ENCODE assay signal across 29 cellular contexts in genomic region chr15:57925650-57926049, GRCh38.
DNase-seq lines count a peak whose midpoint lies in the region; ATAC-seq and TF ChIP-seq lines count a peak whose summit lies in the region.
"Had no signal": no experiment of that assay in that cellular context is flagged by ENCODE, and none has a peak within 500 bp of the region (broad histone marks: within the 10 kb centered on the region; RNA-seq: fewer than 3 reads in every experiment).

No MANE protein-coding gene starts in this region.

- no peak for TF ChIP-seq RAD21 in SK-N-SH (IDR thresholded peaks at IDR 0.05; ENCODE audit: low read length)

- no peak overlapping the region for H3K9ac ChIP-seq in SK-N-SH
- H3K9ac ChIP-seq: BLaER1; BLaER1 treated with 17β-estradiol and CSF1 and Interleukin-3, amounts not matched to agents 10 nM and 100 nM had no signal

- DNase-seq in SK-N-SH: no peak
- DNase-seq: 8988T; ACHN; AML-193; BE2C; C1 segment of cervical spinal cord; Caco-2; Calu3; CD4-positive, alpha-beta memory T cell; CD4-positive, alpha-beta T cell; CD4-positive, CD25-positive, alpha-beta regulatory T cell; CD8-positive, alpha-beta memory T cell; CD8-positive, alpha-beta T cell; COR-L47; DMS 273 treated with DMSO at 0.1 percent for 48 hours; DMS153; DMS53; DMS79; DMS79 treated with DMSO at 0.1 percent for 48 hours; DND-41; EL had no signal

- POLR2A ChIA-PET in SK-N-SH (lab: Yijun Ruan, JAX) (no interaction called here), HEK293 (lab: Yijun Ruan, JAX) (no interaction called here)

- H3K27ac ChIP-seq in SK-N-SH (ENCODE audit: low read depth in 2 of 2, low read length in 1 of 2) (no peak overlapping the region), HEK293 (ENCODE audit: extremely low read depth, low read depth, low read length) (no peak overlapping the region)
- H3K27ac ChIP-seq: 22Rv1; A549; BLaER1; BLaER1 treated with 17β-estradiol and CSF1 and Interleukin-3, amounts not matched to agents 10 nM and 100 nM; C4-2B had no signal

- WGBS in SK-N-SH (ENCODE audit: low lambda C conversion rate): 26% methylated on average over 3 of the region's 3 CpGs

- no peaks in the 10 kb centered on the region for H4K20me1 ChIP-seq in SK-N-SH (ENCODE audit: insufficient read depth)
- H4K20me1 ChIP-seq: BLaER1; BLaER1 treated with 17β-estradiol and CSF1 and Interleukin-3, amounts not matched to agents 10 nM and 100 nM had no signal

- H3K4me2 ChIP-seq in SK-N-SH: no peak overlapping the region
- H3K4me2 ChIP-seq: A549, BLaER1 had no signal

- CTCF ChIA-PET in SK-N-SH (lab: Yijun Ruan, JAX): interaction anchor here (1.3 kb wide), 1 partner anchor 141 kb away, joined by 3 read pairs; no protein-coding TSS in a partner anchor
- CTCF ChIA-PET in HEK293 (lab: Yijun Ruan, JAX): no interaction called here

- no peaks in the 10 kb centered on the region for H3F3A ChIP-seq in SK-N-SH (replicated peaks; ENCODE audit: insufficient read depth)

- TF ChIP-seq CTCF in SK-N-SH (IDR thresholded peaks at IDR 0.05): no peak
- no peak for TF ChIP-seq CTCF in HEK293 (tag by site-specific recombination; IDR thresholded peaks at IDR 0.05)

- no peaks in the 10 kb centered on the region for H3K27me3 ChIP-seq in SK-N-SH (ENCODE audit: insufficient read depth)
- H3K27me3 ChIP-seq: BE2C; BLaER1; BLaER1 treated with 17β-estradiol and CSF1 and Interleukin-3, amounts not matched to agents 10 nM and 100 nM had no signal

- H3K36me3 ChIP-seq in SK-N-SH (replicated peaks in 1 of 2; ENCODE audit: control insufficient read depth in 1 of 2, insufficient read depth in 2 of 2, low read length in 1 of 2) (no peaks in the 10 kb centered on the region), HEK293 (ENCODE audit: control insufficient read depth in 2 of 2, insufficient read depth in 1 of 2, low read length in 2 of 2) (no peaks in the 10 kb centered on the region)
- H3K36me3 ChIP-seq: BE2C; BLaER1; BLaER1 treated with 17β-estradiol and CSF1 and Interleukin-3, amounts not matched to agents 10 nM and 100 nM had no signal

- H2AFZ ChIP-seq in SK-N-SH (ENCODE audit: low read depth): no peak overlapping the region

- H3K4me3 ChIP-seq in SK-N-SH (ENCODE audit: low read depth in 2 of 2, low read length in 1 of 2) (no peak overlapping the region), HEK293 (ENCODE audit: low read depth, low read length) (no peak overlapping the region)
- H3K4me3 ChIP-seq: A549; BLaER1; BLaER1 treated with 17β-estradiol and CSF1 and Interleukin-3, amounts not matched to agents 10 nM and 100 nM had no signal

- no peak for TF ChIP-seq EP300 in SK-N-SH (IDR thresholded peaks at IDR 0.05; ENCODE audit: borderline replicate concordance in 1 of 2, low read depth in 1 of 2, low read length in 1 of 2)

- no peaks in the 10 kb centered on the region for H3K9me2 ChIP-seq in SK-N-SH

- H3K79me2 ChIP-seq in SK-N-SH (ENCODE audit: insufficient read depth): no peaks in the 10 kb centered on the region

- no peaks in the 10 kb centered on the region for H3K9me3 ChIP-seq in SK-N-SH
- no peaks in the 10 kb centered on the region for H3K9me3 ChIP-seq in HEK293 (ENCODE audit: control insufficient read depth, insufficient read depth, low read depth, low read length)
- H3K9me3 ChIP-seq: A549, BE2C, BLaER1, Caco-2 had no signal

- no peak for ATAC-seq in SK-N-SH treated with all-trans-retinoic acid at 6 μM for 48 hours
- ATAC-seq in HG03457 (IDR thresholded peaks at IDR 0.05; ENCODE audit: unreplicated experiment): no peak
- ATAC-seq: A549; CD8-positive, alpha-beta T cell had no signal

- H3K4me1 ChIP-seq in SK-N-SH (ENCODE audit: control insufficient read depth in 1 of 2, insufficient read depth in 2 of 2, low read depth in 1 of 2, low read length in 1 of 2) (peaks cover 0 to 6% of the 10 kb centered on the region in 2 experiments; a peak in 1 of 4 replicates), HEK293 (ENCODE audit: control insufficient read depth, insufficient read depth, low read length) (no peaks in the 10 kb centered on the region)
- H3K4me1 ChIP-seq: Caco-2 had no signal

TF ChIP-seq in SK-N-SH treated with all-trans-retinoic acid at 6 μM for 48 hours, 23 proteins besides CTCF, POLR2A, EP300 and RAD21:
- TF ChIP-seq, protein P1, sequence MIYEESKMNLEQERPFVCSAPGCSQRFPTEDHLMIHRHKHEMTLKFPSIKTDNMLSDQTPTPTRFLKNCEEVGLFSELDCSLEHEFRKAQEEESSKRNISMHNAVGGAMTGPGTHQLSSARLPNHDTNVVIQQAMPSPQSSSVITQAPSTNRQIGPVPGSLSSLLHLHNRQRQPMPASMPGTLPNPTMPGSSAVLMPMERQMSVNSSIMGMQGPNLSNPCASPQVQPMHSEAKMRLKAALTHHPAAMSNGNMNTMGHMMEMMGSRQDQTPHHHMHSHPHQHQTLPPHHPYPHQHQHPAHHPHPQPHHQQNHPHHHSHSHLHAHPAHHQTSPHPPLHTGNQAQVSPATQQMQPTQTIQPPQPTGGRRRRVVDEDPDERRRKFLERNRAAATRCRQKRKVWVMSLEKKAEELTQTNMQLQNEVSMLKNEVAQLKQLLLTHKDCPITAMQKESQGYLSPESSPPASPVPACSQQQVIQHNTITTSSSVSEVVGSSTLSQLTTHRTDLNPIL (CRISPR knock-in tag; IDR thresholded peaks at IDR 0.05; ENCODE audit: low read depth): no peak
- TF ChIP-seq ZFP3 (CRISPR knock-in tag; IDR thresholded peaks at IDR 0.05): peak; percentile 84

TF ChIP-seq in SK-N-SH, 30 proteins besides CTCF, POLR2A, EP300 and RAD21:
- TF ChIP-seq MXI1 (IDR thresholded peaks at IDR 0.05; ENCODE audit: low read depth, low read length): no peak
- TF ChIP-seq FOXM1 (IDR thresholded peaks at IDR 0.05; ENCODE audit: low read depth): no peak

TF ChIP-seq in HEK293, 187 proteins besides CTCF, POLR2A, EP300 and RAD21:
- no peak for TF ChIP-seq ZNF132 (tag by site-specific recombination; IDR thresholded peaks at IDR 0.05; ENCODE audit: borderline replicate concordance)
- TF ChIP-seq ZFP3 (tag by site-specific recombination; IDR thresholded peaks at IDR 0.05; ENCODE audit: low read depth): peak; percentile 69; the same call in 1 of the 2 replicates
TF ChIP-seq in HEK293: peak in this region for 1.
